1 cellular context compared by ENCODE assay signal in the genomic region with DNA sequence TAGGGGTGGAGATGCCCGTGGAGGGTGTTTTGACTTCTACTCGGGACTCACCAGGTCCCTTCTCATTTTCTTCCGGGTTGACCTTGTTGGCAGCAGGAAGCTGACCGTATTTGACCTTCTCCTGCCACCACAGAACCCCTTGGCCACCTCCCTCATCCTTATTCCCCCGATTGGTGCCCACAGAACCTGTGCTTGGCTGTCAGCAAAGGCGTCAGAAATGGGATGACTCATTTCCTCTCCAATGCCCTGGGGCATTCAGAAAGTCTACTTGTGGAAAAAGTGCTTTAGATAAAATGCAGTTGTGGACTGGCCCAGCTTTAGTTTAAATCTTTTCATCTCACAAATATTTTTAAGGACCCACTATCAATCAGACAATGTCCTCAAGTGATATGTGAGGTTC.
A peak's percentile ranks its signal among the peaks of the same experiment; 100 is the strongest.
TF ChIP-seq lines count a peak whose summit lies in the region.

No MANE protein-coding gene starts in this region.

TF ChIP-seq in HEK293, 187 proteins besides CTCF, POLR2A, EP300 and RAD21 (continued from another document and continues in another):
- TF ChIP-seq ZNF26 (tag by site-specific recombination; IDR thresholded peaks at IDR 0.05) (no peak), ZNF391 (tag by site-specific recombination; IDR thresholded peaks at IDR 0.05; ENCODE audit: borderline replicate concordance, low read depth) (no peak), ZNF701 (tag by site-specific recombination; IDR thresholded peaks at IDR 0.05) (no peak), ZSCAN16 (tag by site-specific recombination; IDR thresholded peaks at IDR 0.05) (no peak), TCF7L2 (IDR thresholded peaks at IDR 0.05; ENCODE audit: borderline replicate concordance, low read depth, low read length) (no peak), ZBTB7A (tag by site-specific recombination; IDR thresholded peaks at IDR 0.05; ENCODE audit: low read depth) (no peak), ZNF280D (tag by site-specific recombination; IDR thresholded peaks at IDR 0.05) (no peak), ZNF624 (tag by site-specific recombination; IDR thresholded peaks at IDR 0.05) (no peak), KLF7 (tag by site-specific recombination; IDR thresholded peaks at IDR 0.05; ENCODE audit: borderline replicate concordance) (no peak), ATF2 (tag by site-specific recombination; IDR thresholded peaks at IDR 0.05; ENCODE audit: low read depth) (no peak), ZNF433 (tag by site-specific recombination; IDR thresholded peaks at IDR 0.05; ENCODE audit: low read depth) (no peak), ZNF561 (tag by site-specific recombination; IDR thresholded peaks at IDR 0.05; ENCODE audit: borderline replicate concordance) (no peak), ZBTB17 (tag by site-specific recombination; IDR thresholded peaks at IDR 0.05) (no peak), ZNF174 (tag by site-specific recombination; IDR thresholded peaks at IDR 0.05) (no peak), ZNF324 (tag by site-specific recombination; IDR thresholded peaks at IDR 0.05) (no peak), ZNF626 (tag by site-specific recombination; IDR thresholded peaks at IDR 0.05) (no peak), INSM2 (tag by site-specific recombination; IDR thresholded peaks at IDR 0.05) (no peak), ZNF768 (tag by site-specific recombination; IDR thresholded peaks at IDR 0.05) (no peak), MZF1 (tag by site-specific recombination; IDR thresholded peaks at IDR 0.05; ENCODE audit: borderline replicate concordance) (no peak), ZNF266 (tag by site-specific recombination; IDR thresholded peaks at IDR 0.05; ENCODE audit: low read depth) (no peak), ZNF221 (tag by site-specific recombination; IDR thresholded peaks at IDR 0.05; ENCODE audit: borderline replicate concordance) (no peak), ZNF112 (tag by site-specific recombination; IDR thresholded peaks at IDR 0.05) (no peak), ZNF549 (tag by site-specific recombination; IDR thresholded peaks at IDR 0.05) (no peak), MYNN (tag by site-specific recombination; IDR thresholded peaks at IDR 0.05; ENCODE audit: borderline replicate concordance) (no peak), ZNF248 (tag by site-specific recombination; IDR thresholded peaks at IDR 0.05) (no peak), ZNF223 (tag by site-specific recombination; IDR thresholded peaks at IDR 0.05) (no peak), YY2 (tag by site-specific recombination; IDR thresholded peaks at IDR 0.05) (no peak), HOXC10 (CRISPR knock-in tag; IDR thresholded peaks at IDR 0.05) (no peak), ZNF121 (tag by site-specific recombination; IDR thresholded peaks at IDR 0.05) (no peak), ZNF558 (tag by site-specific recombination; IDR thresholded peaks at IDR 0.05) (no peak), SP2 (tag by site-specific recombination; IDR thresholded peaks at IDR 0.05) (no peak), GLIS1 (tag by site-specific recombination; IDR thresholded peaks at IDR 0.05) (no peak), ZIC2 (tag by site-specific recombination; IDR thresholded peaks at IDR 0.05) (no peak), ZBTB21 (tag by site-specific recombination; IDR thresholded peaks at IDR 0.05) (no peak), ZNF138 (tag by site-specific recombination; IDR thresholded peaks at IDR 0.05; ENCODE audit: borderline replicate concordance) (no peak), AEBP2 (tag by site-specific recombination; IDR thresholded peaks at IDR 0.05; ENCODE audit: borderline replicate concordance) (no peak), ZNF623 (tag by site-specific recombination; IDR thresholded peaks at IDR 0.05) (peak; percentile 21; the same call in 1 of the 2 replicates), BCL11A (tag by site-specific recombination; IDR thresholded peaks at IDR 0.05; ENCODE audit: low read depth) (no peak), REPIN1 (tag by site-specific recombination; IDR thresholded peaks at IDR 0.05; ENCODE audit: low read depth) (no peak), ZNF2 (tag by site-specific recombination; IDR thresholded peaks at IDR 0.05) (no peak), ZBTB1 (tag by site-specific recombination; IDR thresholded peaks at IDR 0.05) (no peak), ZNF292 (tag by site-specific recombination; IDR thresholded peaks at IDR 0.05; ENCODE audit: borderline replicate concordance, low read depth) (no peak), ZNF354C (tag by site-specific recombination; IDR thresholded peaks at IDR 0.05; ENCODE audit: borderline replicate concordance, low read depth) (no peak)
- TF ChIP-seq, protein P1, sequence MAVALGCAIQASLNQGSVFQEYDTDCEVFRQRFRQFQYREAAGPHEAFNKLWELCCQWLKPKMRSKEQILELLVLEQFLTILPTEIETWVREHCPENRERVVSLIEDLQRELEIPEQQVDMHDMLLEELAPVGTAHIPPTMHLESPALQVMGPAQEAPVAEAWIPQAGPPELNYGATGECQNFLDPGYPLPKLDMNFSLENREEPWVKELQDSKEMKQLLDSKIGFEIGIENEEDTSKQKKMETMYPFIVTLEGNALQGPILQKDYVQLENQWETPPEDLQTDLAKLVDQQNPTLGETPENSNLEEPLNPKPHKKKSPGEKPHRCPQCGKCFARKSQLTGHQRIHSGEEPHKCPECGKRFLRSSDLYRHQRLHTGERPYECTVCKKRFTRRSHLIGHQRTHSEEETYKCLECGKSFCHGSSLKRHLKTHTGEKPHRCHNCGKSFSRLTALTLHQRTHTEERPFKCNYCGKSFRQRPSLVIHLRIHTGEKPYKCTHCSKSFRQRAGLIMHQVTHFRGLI (tag by site-specific recombination; IDR thresholded peaks at IDR 0.05), result no peak
- TF ChIP-seq, protein P2, sequence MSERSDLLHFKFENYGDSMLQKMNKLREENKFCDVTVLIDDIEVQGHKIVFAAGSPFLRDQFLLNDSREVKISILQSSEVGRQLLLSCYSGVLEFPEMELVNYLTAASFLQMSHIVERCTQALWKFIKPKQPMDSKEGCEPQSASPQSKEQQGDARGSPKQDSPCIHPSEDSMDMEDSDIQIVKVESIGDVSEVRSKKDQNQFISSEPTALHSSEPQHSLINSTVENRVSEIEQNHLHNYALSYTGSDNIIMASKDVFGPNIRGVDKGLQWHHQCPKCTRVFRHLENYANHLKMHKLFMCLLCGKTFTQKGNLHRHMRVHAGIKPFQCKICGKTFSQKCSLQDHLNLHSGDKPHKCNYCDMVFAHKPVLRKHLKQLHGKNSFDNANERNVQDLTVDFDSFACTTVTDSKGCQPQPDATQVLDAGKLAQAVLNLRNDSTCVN (tag by site-specific recombination; optimal IDR thresholded peaks at IDR 0.05), result no peak
- TF ChIP-seq, protein P3, sequence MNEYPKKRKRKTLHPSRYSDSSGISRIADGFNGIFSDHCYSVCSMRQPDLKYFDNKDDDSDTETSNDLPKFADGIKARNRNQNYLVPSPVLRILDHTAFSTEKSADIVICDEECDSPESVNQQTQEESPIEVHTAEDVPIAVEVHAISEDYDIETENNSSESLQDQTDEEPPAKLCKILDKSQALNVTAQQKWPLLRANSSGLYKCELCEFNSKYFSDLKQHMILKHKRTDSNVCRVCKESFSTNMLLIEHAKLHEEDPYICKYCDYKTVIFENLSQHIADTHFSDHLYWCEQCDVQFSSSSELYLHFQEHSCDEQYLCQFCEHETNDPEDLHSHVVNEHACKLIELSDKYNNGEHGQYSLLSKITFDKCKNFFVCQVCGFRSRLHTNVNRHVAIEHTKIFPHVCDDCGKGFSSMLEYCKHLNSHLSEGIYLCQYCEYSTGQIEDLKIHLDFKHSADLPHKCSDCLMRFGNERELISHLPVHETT (tag by site-specific recombination; IDR thresholded peaks at IDR 0.05), result peak; percentile 69; the same call in 1 of the 2 replicates
- TF ChIP-seq, protein P4, sequence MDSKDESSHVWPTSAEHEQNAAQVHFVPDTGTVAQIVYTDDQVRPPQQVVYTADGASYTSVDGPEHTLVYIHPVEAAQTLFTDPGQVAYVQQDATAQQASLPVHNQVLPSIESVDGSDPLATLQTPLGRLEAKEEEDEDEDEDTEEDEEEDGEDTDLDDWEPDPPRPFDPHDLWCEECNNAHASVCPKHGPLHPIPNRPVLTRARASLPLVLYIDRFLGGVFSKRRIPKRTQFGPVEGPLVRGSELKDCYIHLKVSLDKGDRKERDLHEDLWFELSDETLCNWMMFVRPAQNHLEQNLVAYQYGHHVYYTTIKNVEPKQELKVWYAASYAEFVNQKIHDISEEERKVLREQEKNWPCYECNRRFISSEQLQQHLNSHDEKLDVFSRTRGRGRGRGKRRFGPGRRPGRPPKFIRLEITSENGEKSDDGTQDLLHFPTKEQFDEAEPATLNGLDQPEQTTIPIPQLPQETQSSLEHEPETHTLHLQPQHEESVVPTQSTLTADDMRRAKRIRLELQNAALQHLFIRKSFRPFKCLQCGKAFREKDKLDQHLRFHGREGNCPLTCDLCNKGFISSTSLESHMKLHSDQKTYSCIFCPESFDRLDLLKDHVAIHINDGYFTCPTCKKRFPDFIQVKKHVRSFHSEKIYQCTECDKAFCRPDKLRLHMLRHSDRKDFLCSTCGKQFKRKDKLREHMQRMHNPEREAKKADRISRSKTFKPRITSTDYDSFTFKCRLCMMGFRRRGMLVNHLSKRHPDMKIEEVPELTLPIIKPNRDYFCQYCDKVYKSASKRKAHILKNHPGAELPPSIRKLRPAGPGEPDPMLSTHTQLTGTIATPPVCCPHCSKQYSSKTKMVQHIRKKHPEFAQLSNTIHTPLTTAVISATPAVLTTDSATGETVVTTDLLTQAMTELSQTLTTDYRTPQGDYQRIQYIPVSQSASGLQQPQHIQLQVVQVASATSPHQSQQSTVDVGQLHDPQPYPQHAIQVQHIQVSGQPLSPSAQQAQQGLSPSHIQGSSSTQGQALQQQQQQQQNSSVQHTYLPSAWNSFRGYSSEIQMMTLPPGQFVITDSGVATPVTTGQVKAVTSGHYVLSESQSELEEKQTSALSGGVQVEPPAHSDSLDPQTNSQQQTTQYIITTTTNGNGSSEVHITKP (tag by site-specific recombination; IDR thresholded peaks at IDR 0.05), result peak; percentile 81
